1 cellular context compared by ENCODE assay signal in the genomic region with DNA sequence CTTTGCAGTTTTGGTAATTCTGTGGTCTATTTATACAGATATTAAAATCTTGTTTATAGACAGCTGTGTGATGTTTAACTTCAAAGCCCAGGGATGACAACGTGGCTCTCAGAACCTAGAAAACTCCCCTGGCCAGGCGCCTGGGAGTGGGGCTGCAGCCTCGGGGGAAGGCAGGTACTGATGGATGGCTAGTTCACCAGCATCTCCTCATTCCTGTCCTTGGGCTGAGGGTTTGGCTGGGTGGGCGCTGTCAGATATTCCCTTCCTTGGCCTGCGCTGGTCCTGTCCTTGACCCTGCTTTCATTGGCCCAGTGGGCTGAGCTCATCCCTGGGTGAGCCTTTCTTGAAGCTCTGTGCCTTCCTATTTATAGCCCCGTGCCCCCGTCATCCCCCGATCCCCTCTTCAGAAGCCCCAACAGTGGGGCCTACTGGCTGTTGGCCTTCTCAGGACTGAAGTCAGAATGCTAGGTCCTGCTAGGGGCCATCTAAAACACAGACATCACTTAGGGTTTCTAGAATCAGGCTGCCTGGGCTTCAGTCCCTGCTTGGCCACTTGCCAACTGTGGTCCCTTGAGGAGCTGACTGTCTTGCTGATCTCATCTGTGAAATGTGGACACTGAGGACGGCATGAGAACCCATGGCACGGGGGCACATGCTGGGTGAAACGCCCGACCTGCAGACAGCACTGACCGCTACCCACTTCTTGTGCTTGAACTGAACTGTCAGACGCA.
TF ChIP-seq lines count a peak whose summit lies in the region.

No MANE protein-coding gene starts in this region.

TF ChIP-seq in H1, 55 proteins besides CTCF, POLR2A, EP300 and RAD21:
- no peak for TF ChIP-seq CHD7 (IDR thresholded peaks at IDR 0.05; ENCODE audit: insufficient replicate concordance, low read length)
- TF ChIP-seq POLR2AphosphoS5 (IDR thresholded peaks at IDR 0.05; ENCODE audit: low read depth, low read length), result peak; percentile 15
